In genomic region chr2:222038086-222038802, GRCh38 we compare ENCODE assay signal across 10 cellular contexts.
A peak's percentile ranks its signal among the peaks of the same experiment; 100 is the strongest.
DNase-seq lines count a peak whose midpoint lies in the region; ATAC-seq, FAIRE-seq and TF ChIP-seq lines count a peak whose summit lies in the region.
"Had no signal": no experiment of that assay in that cellular context is flagged by ENCODE, and none has a peak within 500 bp of the region (broad histone marks: within the 10 kb centered on the region; RNA-seq: fewer than 3 reads in every experiment).

No MANE protein-coding gene starts in this region.

- H3K27me3 ChIP-seq in PC-3 (ENCODE audit: low read length): peaks cover 31% of the 10 kb centered on the region

- intact Hi-C loops in PC-3 (cut with micrococcal nuclease): no loop called here

- H3F3A ChIP-seq in PC-3 (ENCODE audit: low read length, unreplicated experiment): no peaks in the 10 kb centered on the region

- no peak overlapping the region for H3K4me3 Mint-ChIP-seq in glutamatergic neuron (ENCODE audit: unreplicated experiment)
- no peak overlapping the region for H3K4me3 Mint-ChIP-seq in activated naive CD8-positive, alpha-beta T cell treated with anti-CD3 and anti-CD28 coated beads for 36 hours

- H3K27ac Mint-ChIP-seq in glutamatergic neuron (ENCODE audit: unreplicated experiment): no peak overlapping the region
- no peak overlapping the region for H3K27ac Mint-ChIP-seq in activated naive CD8-positive, alpha-beta T cell treated with anti-CD3 and anti-CD28 coated beads for 36 hours

- H3K79me2 ChIP-seq in PC-3 (ENCODE audit: low read length): no peaks in the 10 kb centered on the region

- DNase-seq in AG09319 (ENCODE audit: extremely low read depth, low read depth) (no peak), GM18507 (ENCODE audit: extremely low spot score, insufficient read length, low read depth) (no peak), PC-3 (peak; percentile 46), glutamatergic neuron (no peak), islet precursor cell (no peak), T-helper 9 cell (no peak), NCI-H1436 treated with DMSO at 0.1 percent for 48 hours (lab: John Stamatoyannopoulos, UW) (no peak)
- DNase-seq in activated naive CD8-positive, alpha-beta T cell treated with anti-CD3 and anti-CD28 coated beads for 36 hours: no peak
- DNase-seq: activated T-cell treated with anti-CD3 and anti-CD28 coated beads, Interleukin-2, amount 50 U/mL, for 1 hour; NCI-H2029 had no signal

- CTCF ChIA-PET in PC-3 (lab: Charles Lee): interaction anchor here (0.5 to 1.5 kb wide), 7 partner anchors 11 to 1014 kb away, joined by 3 to 28 read pairs (median 3); partner anchors contain the start of gene KCNE4

- POLR2A ChIA-PET in PC-3 (lab: Charles Lee; ENCODE audit: unreplicated experiment): no interaction called here

- no peaks in the 10 kb centered on the region for H3K4me1 ChIP-seq in PC-3 (ENCODE audit: insufficient read depth, low read length)

- no peaks in the 10 kb centered on the region for H4K20me1 ChIP-seq in PC-3 (ENCODE audit: low read length)

- H3K9ac ChIP-seq in PC-3 (ENCODE audit: low read length): no peak overlapping the region

- peak; percentile 46 for ATAC-seq in PC-3

- H3K36me3 Mint-ChIP-seq in glutamatergic neuron (ENCODE audit: unreplicated experiment): no peaks in the 10 kb centered on the region
- no peaks in the 10 kb centered on the region for H3K36me3 Mint-ChIP-seq in activated naive CD8-positive, alpha-beta T cell treated with anti-CD3 and anti-CD28 coated beads for 36 hours

- peak; percentile 52 for FAIRE-seq in GM18507 (lab: Jason Lieb, UNC)

- no peak overlapping the region for H3K27ac ChIP-seq in PC-3 (ENCODE audit: low read length)

- no peak overlapping the region for H3K4me2 ChIP-seq in PC-3 (ENCODE audit: low read length)

- no peaks in the 10 kb centered on the region for H3K9me3 Mint-ChIP-seq in glutamatergic neuron (ENCODE audit: unreplicated experiment)
- H3K9me3 Mint-ChIP-seq in activated naive CD8-positive, alpha-beta T cell treated with anti-CD3 and anti-CD28 coated beads for 36 hours: no peaks in the 10 kb centered on the region

- H3K27me3 Mint-ChIP-seq in glutamatergic neuron (ENCODE audit: unreplicated experiment): no peaks in the 10 kb centered on the region
- no peaks in the 10 kb centered on the region for H3K27me3 Mint-ChIP-seq in activated naive CD8-positive, alpha-beta T cell treated with anti-CD3 and anti-CD28 coated beads for 36 hours

- peak; percentile 19 for TF ChIP-seq CTCF in AG09319 (IDR thresholded peaks at IDR 0.05; ENCODE audit: low read depth, low read length)
- peak; percentile 64 for TF ChIP-seq CTCF in PC-3 (conservative IDR thresholded peaks at IDR 0.05; ENCODE audit: low read depth, low read length)
- TF ChIP-seq CTCF in glutamatergic neuron (IDR thresholded peaks at IDR 0.05; ENCODE audit: partially characterized antibody, unreplicated experiment): peak; percentile 73

- BruUV-seq in PC-3 (replicated peaks; lab: Mats Ljungman, UMichigan): no TSS peak

- H3K36me3 ChIP-seq in PC-3 (ENCODE audit: low read depth, low read length): no peaks in the 10 kb centered on the region

- H3K9me3 ChIP-seq in PC-3 (ENCODE audit: low read length): no peaks in the 10 kb centered on the region

- no peak overlapping the region for H2AFZ ChIP-seq in PC-3 (ENCODE audit: low read length)

- H3K9me2 ChIP-seq in PC-3 (replicated peaks; ENCODE audit: low read length): no peaks in the 10 kb centered on the region

- H3K4me3 ChIP-seq in PC-3 (ENCODE audit: low read length): no peak overlapping the region

- no peaks in the 10 kb centered on the region for H3K4me1 Mint-ChIP-seq in glutamatergic neuron (ENCODE audit: low read depth, unreplicated experiment)
- no peaks in the 10 kb centered on the region for H3K4me1 Mint-ChIP-seq in activated naive CD8-positive, alpha-beta T cell treated with anti-CD3 and anti-CD28 coated beads for 36 hours

Comparison
In these comparisons a context has a peak if more than half of its experiments do, and no peak if none do; other contexts are left out.
1. CTCF ChIP-seq: peak in every context shown above with its lines; median percentile 73 in glutamatergic neuron; 64 in PC-3; 19 in AG09319.